Comparison of ENCODE assay signal across 24 cellular contexts in genomic region chr2:232789067-232789466, GRCh38. TPM values are rescaled to one million over a fixed set of nuclear protein-coding genes. Genes with fewer than 3 reads are reported as not detected.
DNase-seq lines count a peak whose midpoint lies in the region; FAIRE-seq and TF ChIP-seq lines count a peak whose summit lies in the region.
"Had no signal": no experiment of that assay in that cellular context is flagged by ENCODE, and none has a peak within 500 bp of the region (broad histone marks: within the 10 kb centered on the region; RNA-seq: fewer than 3 reads in every experiment).

No MANE protein-coding gene starts in this region.

- no peak overlapping the region for H3K23ac ChIP-seq in trophoblast cell (ENCODE audit: low read length)

- WGBS in hepatocyte (ENCODE audit: low lambda C conversion rate, missing lambda C conversion rate): 32% methylated on average over 3 of the region's 3 CpGs
- no CpG with 5 or more reads among the region's 3 CpGs for WGBS in trophoblast cell (ENCODE audit: extremely low coverage, insufficient coverage, insufficient read length)

- no peak overlapping the region for H3K4ac ChIP-seq in trophoblast cell (ENCODE audit: low read depth, low read length)

- H3K36me3 ChIP-seq in hepatocyte (replicated peaks; ENCODE audit: insufficient read depth, low read depth) (no peaks in the 10 kb centered on the region), trophoblast cell (ENCODE audit: control insufficient read depth in 1 of 2, insufficient read depth in 2 of 2, low read length in 2 of 2) (peaks cover 7 to 22% of the 10 kb centered on the region in 2 experiments)

- H3K9ac ChIP-seq in trophoblast cell (ENCODE audit: low read length): no peak overlapping the region

- no peak overlapping the region for H4K91ac ChIP-seq in trophoblast cell (ENCODE audit: low read depth, low read length)

- no peaks in the 10 kb centered on the region for H3K9me3 Mint-ChIP-seq in activated naive CD8-positive, alpha-beta T cell treated with anti-CD3 and anti-CD28 coated beads for 36 hours
- H3K9me3 Mint-ChIP-seq in nephron progenitor cell: no peaks in the 10 kb centered on the region
- H3K9me3 Mint-ChIP-seq: CD4-positive, CD25-positive, alpha-beta regulatory T cell; GM23338 had no signal

- no peaks in the 10 kb centered on the region for H3K27me3 Mint-ChIP-seq in activated naive CD8-positive, alpha-beta T cell treated with anti-CD3 and anti-CD28 coated beads for 36 hours
- H3K27me3 Mint-ChIP-seq in nephron progenitor cell (ENCODE audit: low read depth, poor library complexity): no peaks in the 10 kb centered on the region
- H3K27me3 Mint-ChIP-seq: CD4-positive, CD25-positive, alpha-beta regulatory T cell had no signal

- H2BK120ac ChIP-seq in trophoblast cell (ENCODE audit: insufficient read depth, low read length, poor library complexity): no peak overlapping the region

- no peak overlapping the region for H2BK5ac ChIP-seq in trophoblast cell (ENCODE audit: low read depth, low read length, poor library complexity)

- H3K27ac ChIP-seq in hepatocyte: peak overlapping the region; percentile 20
- no peak overlapping the region for H3K27ac ChIP-seq in trophoblast cell (ENCODE audit: low read depth, low read length)

- H3K79me2 ChIP-seq in hepatocyte (peaks cover 3% of the 10 kb centered on the region), trophoblast cell (ENCODE audit: control insufficient read depth, insufficient read depth, low read length, poor library complexity) (no peaks in the 10 kb centered on the region)

- H3K9me3 ChIP-seq in hepatocyte (ENCODE audit: low read depth) (no peaks in the 10 kb centered on the region), trophoblast cell (ENCODE audit: insufficient read depth, low read depth, low read length) (no peaks in the 10 kb centered on the region)
- H3K9me3 ChIP-seq: BE2C had no signal

- TF ChIP-seq CTCF in hepatocyte (IDR thresholded peaks at IDR 0.05; ENCODE audit: poor library complexity) (no peak), nephron progenitor cell (IDR thresholded peaks at IDR 0.05) (no peak)

- H2AFZ ChIP-seq in hepatocyte (no peak overlapping the region), trophoblast cell (ENCODE audit: insufficient read depth, low read length, poor library complexity) (no peak overlapping the region)
- H2AFZ ChIP-seq: GM23338 had no signal

- H3K18ac ChIP-seq in trophoblast cell (ENCODE audit: low read length): no peak overlapping the region

- peak overlapping the region; percentile 8 for H3K27ac Mint-ChIP-seq in activated naive CD8-positive, alpha-beta T cell treated with anti-CD3 and anti-CD28 coated beads for 36 hours
- H3K27ac Mint-ChIP-seq in nephron progenitor cell: peak overlapping the region; percentile 58
- H3K27ac Mint-ChIP-seq: GM23338 had no signal

- H3K4me3 ChIP-seq in hepatocyte (no peak overlapping the region), trophoblast cell (ENCODE audit: low read depth, low read length) (no peak overlapping the region)
- H3K4me3 ChIP-seq: GM23338, K562 had no signal

- H3K27me3 ChIP-seq in hepatocyte: no peaks in the 10 kb centered on the region
- H3K27me3 ChIP-seq in trophoblast cell (ENCODE audit: insufficient read depth, low read length): no peaks in the 10 kb centered on the region
- H3K27me3 ChIP-seq: BE2C had no signal

- H3K4me3 Mint-ChIP-seq in activated naive CD8-positive, alpha-beta T cell treated with anti-CD3 and anti-CD28 coated beads for 36 hours: no peak overlapping the region
- no peak overlapping the region for H3K4me3 Mint-ChIP-seq in nephron progenitor cell
- H3K4me3 Mint-ChIP-seq: CD4-positive, CD25-positive, alpha-beta regulatory T cell; GM23338 had no signal

- no peak overlapping the region for H4K12ac ChIP-seq in trophoblast cell (ENCODE audit: low read depth, low read length)

- no peak overlapping the region for H2BK12ac ChIP-seq in trophoblast cell (ENCODE audit: low read length)

- no peak overlapping the region for H2AK5ac ChIP-seq in trophoblast cell (ENCODE audit: low read length)

- no peak for DNase-seq in activated naive CD8-positive, alpha-beta T cell treated with anti-CD3 and anti-CD28 coated beads for 36 hours
- DNase-seq in hepatocyte (ENCODE audit: low spot score) (peak; percentile 10), nephron progenitor cell (no peak), trophoblast cell (no peak), NCI-H524 (lab: John Stamatoyannopoulos, UW) (no peak), cerebellum (ENCODE audit: low spot score) (no peak), DMS79 treated with DMSO at 0.1 percent for 48 hours (lab: John Stamatoyannopoulos, UW) (no peak)
- DNase-seq: BE2C; CD4-positive, CD25-positive, alpha-beta regulatory T cell; COR-L47; GDM1; HCEC 1CT; NCI-H1105 treated with DMSO at 0.1 percent for 48 hours; NCI-H1694; NCI-H2081 treated with DMSO at 0.1 percent for 48 hours; NCI-H748 treated with DMSO at 0.1 percent for 48 hours had no signal

- peaks cover 29% of the 10 kb centered on the region for H3K36me3 Mint-ChIP-seq in activated naive CD8-positive, alpha-beta T cell treated with anti-CD3 and anti-CD28 coated beads for 36 hours
- peaks cover 62% of the 10 kb centered on the region for H3K36me3 Mint-ChIP-seq in nephron progenitor cell (ENCODE audit: low read depth)

- FAIRE-seq in A204.1 (lab: Jason Lieb, UNC): peak; percentile 60
- FAIRE-seq: K562, RCC 7860 had no signal

- no peak overlapping the region for H4K8ac ChIP-seq in trophoblast cell (ENCODE audit: low read depth, low read length)

- no peak overlapping the region for H3K4me2 ChIP-seq in hepatocyte
- no peak overlapping the region for H3K4me2 ChIP-seq in trophoblast cell (ENCODE audit: low read length)
- H3K4me2 ChIP-seq: GM23338 had no signal

- no peak overlapping the region for H3K14ac ChIP-seq in trophoblast cell (ENCODE audit: low read length)

- H4K20me1 ChIP-seq in hepatocyte (ENCODE audit: insufficient read depth, poor library complexity, severe bottlenecking): no peaks in the 10 kb centered on the region

- H3K9me2 ChIP-seq in hepatocyte (replicated peaks; ENCODE audit: insufficient read depth): no peaks in the 10 kb centered on the region

- H3K4me1 Mint-ChIP-seq in activated naive CD8-positive, alpha-beta T cell treated with anti-CD3 and anti-CD28 coated beads for 36 hours: no peaks in the 10 kb centered on the region
- no peaks in the 10 kb centered on the region for H3K4me1 Mint-ChIP-seq in nephron progenitor cell
- H3K4me1 Mint-ChIP-seq: GM23338 had no signal

- peaks cover 6% of the 10 kb centered on the region for H3K4me1 ChIP-seq in hepatocyte (ENCODE audit: insufficient read depth)
- H3K4me1 ChIP-seq in trophoblast cell (ENCODE audit: control insufficient read depth in 1 of 2, insufficient read depth in 2 of 2, low read length in 2 of 2): no peaks in the 10 kb centered on the region
- H3K4me1 ChIP-seq: BE2C had no signal

- H3K79me1 ChIP-seq in trophoblast cell (ENCODE audit: low read length): no peaks in the 10 kb centered on the region

RNA-seq across cellular contexts. Expression of gene KCNJ13, which starts 12.7 kb away (rescaled TPM):
- not detected for total RNA-seq in activated naive CD8-positive, alpha-beta T cell treated with anti-CD3 and anti-CD28 coated beads for 36 hours
- 56.6 and 69.1 TPM in 2 replicates for total RNA-seq in hepatocyte
- polyA plus RNA-seq in hepatocyte: 29.1 and 43.1 TPM in 2 replicates
- polyA plus RNA-seq in trophoblast cell (2013): 1.5 and 1.7 TPM in 2 replicates
- total RNA-seq in cerebellum: 0.82 TPM
- total RNA-seq: A172; CD4-positive, CD25-positive, alpha-beta regulatory T cell; Daoy; GM23338; K562; OCI-LY7; Right ventricle myocardium inferior had no signal

Comparison
In these comparisons a context has a peak if more than half of its experiments do, and no peak if none do; other contexts are left out.
1. RNA of gene KCNJ13, which starts 12.7 kb away (total RNA-seq): 56.6 to 69.1 TPM in hepatocyte; 0.82 TPM in cerebellum (single experiment) and not detected in activated naive CD8-positive, alpha-beta T cell treated with anti-CD3 and anti-CD28 coated beads for 36 hours; every median in the first group is over 10 times any median in the second.